ENCODE assay signal across 31 cellular contexts in genomic region chr20:22559711-22560305, GRCh38. TPM values are rescaled to one million over a fixed set of nuclear protein-coding genes. Genes with fewer than 3 reads are reported as not detected.
"Had no signal": no experiment of that assay in that cellular context is flagged by ENCODE, and none has a peak within 500 bp of the region (broad histone marks: within the 10 kb centered on the region; RNA-seq: fewer than 3 reads in every experiment).

No MANE protein-coding gene starts in this region.

- H3K9ac ChIP-seq: neural progenitor cell had no signal

- DNase-seq: activated CD4-positive, alpha-beta T cell treated with anti-CD3 and anti-CD28 coated beads for 36 hours; activated CD4-positive, CD25-positive, alpha-beta regulatory T cell; activated naive CD4-positive, alpha-beta T cell; activated T-cell treated with anti-CD3 and anti-CD28 coated beads for 4 hours; activated T-cell treated with anti-CD3 and anti-CD28 coated beads, Interleukin-2, amount 50 U/mL, for 72 hours; central memory CD4-positive, alpha-beta T cell; effector CD4-positive, alpha-beta T cell; esophagus squamous epithelium; foreskin melanocyte; heart right ventricle; lower lobe of right lung; mesenchymal stem cell; natural killer cell; sigmoid colon; small intestine; stimulated activated CD4-positive, alpha-beta T cell treated with anti-CD3 and anti-CD28 coated beads, Interleukin-1b, Interleukin-23, amount 100 ng/mL, for 48 hours; stimulated activated CD4-positive, alpha-beta T cell treated with anti-CD3 and anti-CD28 coated beads, Interleukin-4, amount 100 ng/mL, for 4 hours; stimulated activated CD8-positive, alpha-beta memory T cell treated with anti-CD3 and anti-CD28 coated beads, Interleukin-4, amount 100 ng/mL, for 48 hours; stomach; thyroid gland; upper lobe of right lung had no signal

- H3K36me3 ChIP-seq: breast epithelium, esophagus squamous epithelium, heart right ventricle, lower lobe of right lung, neural progenitor cell, sigmoid colon, thyroid gland, upper lobe of right lung had no signal

- H3K27ac ChIP-seq: breast epithelium, esophagus squamous epithelium, heart right ventricle, lower lobe of right lung, neural progenitor cell, sigmoid colon, stomach, thyroid gland, upper lobe of right lung had no signal

- H3K9me3 ChIP-seq: breast epithelium, esophagus squamous epithelium, lower lobe of right lung, sigmoid colon, stomach, thyroid gland, upper lobe of right lung had no signal

- H3K4me2 ChIP-seq: neural progenitor cell had no signal

- H3K4me1 ChIP-seq: breast epithelium, esophagus squamous epithelium, heart right ventricle, lower lobe of right lung, sigmoid colon, upper lobe of right lung had no signal

- H2AFZ ChIP-seq: neural progenitor cell had no signal

- H3K27me3 ChIP-seq: thyroid gland had no signal

- H3K4me3 Mint-ChIP-seq: activated CD4-positive, alpha-beta T cell treated with anti-CD3 and anti-CD28 coated beads for 36 hours; activated T-cell treated with anti-CD3 and anti-CD28 coated beads, Interleukin-2, amount 50 U/mL, for 72 hours; dendritic cell treated with granulocyte-macrophage colony-stimulating factor and Interleukin-4, amounts not matched to agents 40 ng/mL and 50 ng/mL, for 4 days; natural killer cell; neural progenitor cell; stimulated activated memory B cell treated with anti-CD40 and anti-IgM and Interleukin-4, amounts not matched to agents 10 μg/mL and 1 μg/mL and 100 μg/mL, for 72 hours; T-helper 2 cell treated with Interferon-gamma antibody and Interleukin-4, amounts not matched to agents 5 μg/mL and 100 μg/mL, for 36 hours had no signal

- H3K4me1 Mint-ChIP-seq: activated CD4-positive, alpha-beta T cell treated with anti-CD3 and anti-CD28 coated beads for 36 hours; natural killer cell; stimulated activated memory B cell treated with anti-CD40 and anti-IgM and Interleukin-4, amounts not matched to agents 10 μg/mL and 1 μg/mL and 100 μg/mL, for 72 hours had no signal

- H3K4me3 ChIP-seq: breast epithelium, esophagus squamous epithelium, heart right ventricle, lower lobe of right lung, neural progenitor cell, sigmoid colon, stomach, thyroid gland, upper lobe of right lung had no signal

- FAIRE-seq: small intestine had no signal

- H3K27ac Mint-ChIP-seq: activated CD4-positive, alpha-beta T cell treated with anti-CD3 and anti-CD28 coated beads for 36 hours; activated naive CD4-positive, alpha-beta T cell treated with anti-CD3 and anti-CD28 coated beads, Interleukin-2, amount 50 U/mL, for 72 hours; activated T-cell treated with anti-CD3 and anti-CD28 coated beads, Interleukin-2, amount 50 U/mL, for 72 hours; dendritic cell treated with granulocyte-macrophage colony-stimulating factor and Interleukin-4, amounts not matched to agents 40 ng/mL and 50 ng/mL, for 4 days; natural killer cell; neural progenitor cell; stimulated activated memory B cell treated with anti-CD40 and anti-IgM and Interleukin-4, amounts not matched to agents 10 μg/mL and 1 μg/mL and 100 μg/mL, for 72 hours; T-helper 2 cell treated with Interferon-gamma antibody and Interleukin-4, amounts not matched to agents 5 μg/mL and 100 μg/mL, for 36 hours had no signal

- H3K9me3 Mint-ChIP-seq: dendritic cell treated with granulocyte-macrophage colony-stimulating factor and Interleukin-4, amounts not matched to agents 40 ng/mL and 50 ng/mL, for 4 days; neural progenitor cell; stimulated activated memory B cell treated with anti-CD40 and anti-IgM and Interleukin-4, amounts not matched to agents 10 μg/mL and 1 μg/mL and 100 μg/mL, for 72 hours; T-helper 2 cell treated with Interferon-gamma antibody and Interleukin-4, amounts not matched to agents 5 μg/mL and 100 μg/mL, for 36 hours had no signal

- H3K36me3 Mint-ChIP-seq: natural killer cell; neural progenitor cell; stimulated activated memory B cell treated with anti-CD40 and anti-IgM and Interleukin-4, amounts not matched to agents 10 μg/mL and 1 μg/mL and 100 μg/mL, for 72 hours had no signal

- ATAC-seq: activated CD4-positive, alpha-beta T cell treated with anti-CD3 and anti-CD28 coated beads for 36 hours; activated naive CD4-positive, alpha-beta T cell treated with anti-CD3 and anti-CD28 coated beads, Interleukin-2, amount 50 U/mL, for 72 hours; activated T-cell treated with anti-CD3 and anti-CD28 coated beads, Interleukin-2, amount 50 U/mL, for 72 hours; heart right ventricle; left lobe of liver; lower lobe of right lung; natural killer cell; stimulated activated memory B cell treated with anti-CD40 and anti-IgM and Interleukin-4, amounts not matched to agents 10 μg/mL and 1 μg/mL and 100 μg/mL, for 72 hours; upper lobe of right lung had no signal

RNA-seq across cellular contexts. Expression of gene FOXA2, which starts 24.6 kb away (rescaled TPM):
- total RNA-seq: activated CD4-positive, alpha-beta T cell treated with anti-CD3 and anti-CD28 coated beads for 36 hours; activated naive CD4-positive, alpha-beta T cell treated with anti-CD3 and anti-CD28 coated beads, Interleukin-2, amount 50 U/mL, for 72 hours; activated T-cell treated with anti-CD3 and anti-CD28 coated beads, Interleukin-2, amount 50 U/mL, for 72 hours; breast epithelium; glomerular endothelial cell; heart right ventricle; natural killer cell; osteoblast; posterior vena cava; sigmoid colon had no signal
- polyA plus RNA-seq: heart right ventricle had no signal
